ENCODE assay signal across 26 cellular contexts in the genomic region with DNA sequence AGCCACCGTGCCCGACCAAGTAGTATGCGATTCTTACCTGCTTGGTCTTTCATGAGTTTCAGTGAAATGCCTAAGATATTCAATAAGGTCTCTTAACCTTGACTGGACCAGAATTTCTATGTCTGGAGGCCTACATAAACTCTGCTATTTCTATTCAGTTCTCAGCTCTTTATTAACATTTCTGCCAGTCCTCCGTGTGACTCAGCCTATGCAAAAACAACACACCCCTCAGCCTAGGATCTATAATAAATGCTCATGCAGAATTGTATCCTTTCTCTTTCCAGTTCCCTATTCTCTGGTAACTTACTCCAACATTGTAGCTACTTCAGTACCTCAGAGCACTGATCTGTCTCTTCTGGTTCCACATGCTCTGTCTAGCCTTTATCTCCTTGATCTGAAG.
DNase-seq lines count a peak whose midpoint lies in the region; ATAC-seq, FAIRE-seq and TF ChIP-seq lines count a peak whose summit lies in the region.
"Had no signal": no experiment of that assay in that cellular context is flagged by ENCODE, and none has a peak within 500 bp of the region (broad histone marks: within the 10 kb centered on the region; RNA-seq: fewer than 3 reads in every experiment).

No MANE protein-coding gene starts in this region.

- H2AK5ac ChIP-seq in H9 (ENCODE audit: insufficient read length, low read length) = no peak overlapping the region
- no peak overlapping the region for H2AK5ac ChIP-seq in neuronal stem cell (ENCODE audit: low read depth, low read length)

- H3K4me2 ChIP-seq in H9 (ENCODE audit: insufficient read depth, insufficient read length, low read length) = no peak overlapping the region
- peak overlapping the region; percentile 21 for H3K4me2 ChIP-seq in astrocyte (ENCODE audit: low read length)
- no peak overlapping the region for H3K4me2 ChIP-seq in fibroblast of lung (ENCODE audit: extremely low read depth, insufficient read depth, low read length)
- no peak overlapping the region for H3K4me2 ChIP-seq in neuronal stem cell (ENCODE audit: insufficient read depth, low read length, poor library complexity, severe bottlenecking)
- H3K4me2 ChIP-seq: BLaER1 treated with 17β-estradiol and CSF1 and Interleukin-3, amounts not matched to agents 10 nM and 100 nM; KMS-11 had no signal

- H3K9me3 Mint-ChIP-seq in H9 = peaks cover 15 to 24% of the 10 kb centered on the region in 2 experiments
- no peaks in the 10 kb centered on the region for H3K9me3 Mint-ChIP-seq in astrocyte (ENCODE audit: unreplicated experiment)

- H3K36me3 ChIP-seq in astrocyte (ENCODE audit: insufficient read depth, low read length) = no peaks in the 10 kb centered on the region
- H3K36me3 ChIP-seq in fibroblast of lung (ENCODE audit: control insufficient read depth, insufficient read depth, low read length) = no peaks in the 10 kb centered on the region
- no peaks in the 10 kb centered on the region for H3K36me3 ChIP-seq in neuronal stem cell (replicated peaks in 1 of 2; ENCODE audit: control insufficient read depth in 2 of 2, insufficient read depth in 2 of 2, low read length in 2 of 2)
- H3K36me3 ChIP-seq in pancreas = no peaks in the 10 kb centered on the region

- H3K4me3 Mint-ChIP-seq in H9 (no peak overlapping the region), astrocyte (ENCODE audit: unreplicated experiment) (no peak overlapping the region)
- H3K4me3 Mint-ChIP-seq: CD4-positive, alpha-beta memory T cell had no signal

- intact Hi-C loops in pancreas (cut with DNase I) = no loop called here

- H3K56ac ChIP-seq in H9 (ENCODE audit: insufficient read length, low read depth, low read length) = no peak overlapping the region

- no peaks in the 10 kb centered on the region for H3K79me2 ChIP-seq in H9 (ENCODE audit: insufficient read depth, low read length)
- no peaks in the 10 kb centered on the region for H3K79me2 ChIP-seq in astrocyte (ENCODE audit: insufficient read depth, low read length)
- H3K79me2 ChIP-seq in fibroblast of lung (ENCODE audit: control insufficient read depth, insufficient read depth, low read length) = no peaks in the 10 kb centered on the region

- H3K4ac ChIP-seq in H9 (ENCODE audit: low read depth, low read length) (no peak overlapping the region), neuronal stem cell (ENCODE audit: low read length) (no peak overlapping the region)

- ATAC-seq in HG03025 (IDR thresholded peaks at IDR 0.05; ENCODE audit: low FRiP score, unreplicated experiment) (no peak), HG02981 (IDR thresholded peaks at IDR 0.05; ENCODE audit: unreplicated experiment) (no peak), pancreas (no peak)
- ATAC-seq: HCT116, Panc1 had no signal

- H3K9me3 ChIP-seq in H9 (ENCODE audit: control insufficient read depth, low read depth, low read length) (no peaks in the 10 kb centered on the region), astrocyte (ENCODE audit: insufficient read depth, low read depth, low read length) (no peaks in the 10 kb centered on the region), fibroblast of lung (ENCODE audit: control insufficient read depth, insufficient read depth, low read depth, low read length) (no peaks in the 10 kb centered on the region), neuronal stem cell (replicated peaks in 1 of 2; ENCODE audit: control insufficient read depth in 2 of 2, insufficient read depth in 1 of 2, low read depth in 1 of 2, low read length in 2 of 2) (peaks cover 0 to 4% of the 10 kb centered on the region in 2 donors), pancreas (no peaks in the 10 kb centered on the region)

- H2AFZ ChIP-seq in H9 (ENCODE audit: low read length) (no peak overlapping the region), astrocyte (ENCODE audit: low read depth, low read length) (no peak overlapping the region), fibroblast of lung (ENCODE audit: low read length) (no peak overlapping the region), neuronal stem cell (ENCODE audit: low read length) (peak overlapping the region; percentile 44)

- WGBS in H9 (ENCODE audit: extremely low coverage, insufficient read length, low lambda C conversion rate) = no CpG with 5 or more reads among the region's 4 CpGs
- WGBS in neuronal stem cell (ENCODE audit: extremely low coverage in 2 of 2, insufficient read length in 2 of 2, insufficient replicate concordance in 1 of 2), 2 donors = no CpG with 5 or more reads among the region's 4 CpGs
- WGBS in pancreas, 2 donors = 86 to 89% methylated on average over 4 of the region's 4 CpGs

- H2BK15ac ChIP-seq in H9 (ENCODE audit: low read depth, low read length) (no peak overlapping the region), neuronal stem cell (ENCODE audit: low read length) (no peak overlapping the region)

- H3K18ac ChIP-seq in H9 (ENCODE audit: insufficient read length, low read depth, low read length) = no peak overlapping the region
- no peak overlapping the region for H3K18ac ChIP-seq in neuronal stem cell (ENCODE audit: low read length)

- H3K27me3 Mint-ChIP-seq in H9 (ENCODE audit: low read depth) (no peaks in the 10 kb centered on the region; the same call in 1 of the 2 replicates), astrocyte (ENCODE audit: low read depth, unreplicated experiment) (peaks cover 3% of the 10 kb centered on the region)
- H3K27me3 Mint-ChIP-seq: CD4-positive, alpha-beta memory T cell had no signal

- H4K91ac ChIP-seq in H9 (ENCODE audit: insufficient read length, low read depth, low read length) = no peak overlapping the region
- no peak overlapping the region for H4K91ac ChIP-seq in neuronal stem cell (ENCODE audit: low read depth, low read length, poor library complexity)

- H3K4me1 ChIP-seq in H9 (ENCODE audit: insufficient read depth, low read length) = peaks cover 2% of the 10 kb centered on the region; the same call in 1 of the 2 replicates
- H3K4me1 ChIP-seq in astrocyte (ENCODE audit: insufficient read depth, low read length) = no peaks in the 10 kb centered on the region
- H3K4me1 ChIP-seq in fibroblast of lung (ENCODE audit: control insufficient read depth, extremely low read depth, insufficient read depth, low read length) = no peaks in the 10 kb centered on the region
- peaks cover 0 to 6% of the 10 kb centered on the region in 2 donors for H3K4me1 ChIP-seq in neuronal stem cell (ENCODE audit: control insufficient read depth in 2 of 2, insufficient read depth in 1 of 2, low read depth in 1 of 2, low read length in 2 of 2)
- no peaks in the 10 kb centered on the region for H3K4me1 ChIP-seq in pancreas
- H3K4me1 ChIP-seq: Caco-2 had no signal

- H2BK5ac ChIP-seq in H9 (ENCODE audit: insufficient read length, low read length) (no peak overlapping the region), neuronal stem cell (ENCODE audit: low read length) (no peak overlapping the region)

- no peaks in the 10 kb centered on the region for H3K27me3 ChIP-seq in H9 (ENCODE audit: insufficient read depth, low read length)
- H3K27me3 ChIP-seq in astrocyte (ENCODE audit: insufficient read depth, low read length) = no peaks in the 10 kb centered on the region
- no peaks in the 10 kb centered on the region for H3K27me3 ChIP-seq in fibroblast of lung (ENCODE audit: control insufficient read depth, insufficient read depth, low read length)
- no peaks in the 10 kb centered on the region for H3K27me3 ChIP-seq in neuronal stem cell (ENCODE audit: control insufficient read depth in 3 of 3, insufficient read depth in 3 of 3, low read depth in 1 of 3, low read length in 3 of 3)
- H3K27me3 ChIP-seq in pancreas = no peaks in the 10 kb centered on the region
- H3K27me3 ChIP-seq: BLaER1 treated with 17β-estradiol and CSF1 and Interleukin-3, amounts not matched to agents 10 nM and 100 nM had no signal

- H3K27ac Mint-ChIP-seq in H9 (0 out of 7 replicates have a peak overlapping the region, but pooled peaks of 2 of the 3 experiments have one; percentile 9 to 40), astrocyte (ENCODE audit: unreplicated experiment) (no peak overlapping the region)
- H3K27ac Mint-ChIP-seq: CD4-positive, alpha-beta memory T cell had no signal

- H3K36me3 Mint-ChIP-seq in H9 (ENCODE audit: insufficient read depth in 1 of 3, low read depth in 3 of 3) (peaks cover 3 to 28% (median 7%) of the 10 kb centered on the region in 3 experiments), astrocyte (ENCODE audit: low read depth, unreplicated experiment) (no peaks in the 10 kb centered on the region)
- H3K36me3 Mint-ChIP-seq: CD4-positive, alpha-beta memory T cell had no signal

- H3K23me2 ChIP-seq in H9 (ENCODE audit: insufficient read length, low read depth, low read length, poor library complexity, severe bottlenecking) = no peaks in the 10 kb centered on the region

- no peak overlapping the region for H3K27ac ChIP-seq in H9 (ENCODE audit: insufficient read length, low read depth, low read length)
- no peak overlapping the region for H3K27ac ChIP-seq in astrocyte (ENCODE audit: low read depth, low read length)
- H3K27ac ChIP-seq in fibroblast of lung (ENCODE audit: insufficient read depth, low read length) = no peak overlapping the region
- H3K27ac ChIP-seq in neuronal stem cell (replicated peaks; ENCODE audit: low read length) = no peak overlapping the region
- H3K27ac ChIP-seq in pancreas = no peak overlapping the region
- H3K27ac ChIP-seq: BLaER1 treated with 17β-estradiol and CSF1 and Interleukin-3, amounts not matched to agents 10 nM and 100 nM; KMS-11 had no signal

- H2BK120ac ChIP-seq in H9 (ENCODE audit: low read depth, low read length, poor library complexity, severe bottlenecking) (no peak overlapping the region), neuronal stem cell (ENCODE audit: low read depth, low read length) (no peak overlapping the region)

- H2BK12ac ChIP-seq in H9 (ENCODE audit: insufficient read length, low read depth, low read length) (no peak overlapping the region), neuronal stem cell (ENCODE audit: low read length) (no peak overlapping the region)

- H3K14ac ChIP-seq in H9 (ENCODE audit: insufficient read depth, low read length) (no peak overlapping the region), neuronal stem cell (ENCODE audit: low read length) (no peak overlapping the region)

- H2BK20ac ChIP-seq in H9 (ENCODE audit: low read depth, low read length, poor library complexity, severe bottlenecking) = no peak overlapping the region

- FAIRE-seq in astrocyte (lab: Jason Lieb, UNC) (no peak), pancreas (lab: Jason Lieb, UNC) (no peak)
- FAIRE-seq: G401.6, GM12892 had no signal

- no peak overlapping the region for H3T11ph ChIP-seq in H9 (ENCODE audit: low read length)

- H3K4me1 Mint-ChIP-seq in H9 = peaks cover 26 to 28% of the 10 kb centered on the region in 2 experiments
- peaks cover 6% of the 10 kb centered on the region for H3K4me1 Mint-ChIP-seq in astrocyte (ENCODE audit: low read depth, unreplicated experiment)
- H3K4me1 Mint-ChIP-seq: CD4-positive, alpha-beta memory T cell had no signal

- no peak overlapping the region for H4K5ac ChIP-seq in H9 (ENCODE audit: insufficient read length, low read depth, low read length)

- H3K23ac ChIP-seq in H9 (ENCODE audit: insufficient read length, low read depth, low read length) = no peak overlapping the region
- H3K23ac ChIP-seq in neuronal stem cell (ENCODE audit: low read depth, low read length, poor library complexity) = no peak overlapping the region

- no peak for TF ChIP-seq CTCF in H9 (conservative IDR thresholded peaks at IDR 0.05)
- TF ChIP-seq CTCF in astrocyte (IDR thresholded peaks at IDR 0.05; ENCODE audit: insufficient read depth, low read depth, low read length) = no peak
- no peak for TF ChIP-seq CTCF in fibroblast of lung (conservative IDR thresholded peaks at IDR 0.05 in 1 of 2, IDR thresholded peaks at IDR 0.05 in 1 of 2; ENCODE audit: low read depth in 1 of 2, low read length in 2 of 2)
- no peak for TF ChIP-seq CTCF in pancreas (IDR thresholded peaks at IDR 0.05)

- no peaks in the 10 kb centered on the region for H3K79me1 ChIP-seq in H9 (ENCODE audit: insufficient read depth, low read depth, low read length, poor library complexity, severe bottlenecking)
- H3K79me1 ChIP-seq in neuronal stem cell (ENCODE audit: low read depth, low read length) = no peaks in the 10 kb centered on the region

- DNase-seq in H9 (no peak), astrocyte (ENCODE audit: low read depth) (peak; percentile 4), fibroblast of lung (ENCODE audit: low read depth in 2 of 2) (peak; percentile 11 to 59), neuronal stem cell (ENCODE audit: low spot score) (no peak), MV-4-11 (lab: John Stamatoyannopoulos, UW) (no peak), pancreas (no peak)
- DNase-seq: Caco-2; CD4-positive, alpha-beta memory T cell; GOT3; NCI-H1092; NCI-H146; NCI-H2081; NCI-H2171; NCI-H345; NCI-H524; NCI-H774; NK-92 treated with Interleukin-12 subunit alpha and Interleukin-12 subunit beta, amount 100 ng/mL, for 24 hours; SIG-M5 had no signal

- no peak overlapping the region for H3K9ac ChIP-seq in H9 (ENCODE audit: extremely low read depth, insufficient read length, low read length)
- no peak overlapping the region for H3K9ac ChIP-seq in astrocyte (ENCODE audit: low read length)
- H3K9ac ChIP-seq in fibroblast of lung (ENCODE audit: insufficient read depth, low read length) = no peak overlapping the region
- no peak overlapping the region for H3K9ac ChIP-seq in neuronal stem cell (ENCODE audit: low read depth, low read length, poor library complexity)
- H3K9ac ChIP-seq: BLaER1 treated with 17β-estradiol and CSF1 and Interleukin-3, amounts not matched to agents 10 nM and 100 nM; KMS-11 had no signal

- H3K4me3 ChIP-seq in astrocyte (ENCODE audit: insufficient read depth, low read depth, low read length) (no peak overlapping the region), fibroblast of lung (replicated peaks in 1 of 4; ENCODE audit: control extremely low read depth in 1 of 4, insufficient read depth in 1 of 4, low read depth in 3 of 4, low read length in 4 of 4) (no peak overlapping the region), neuronal stem cell (ENCODE audit: low read length in 2 of 2) (no peak overlapping the region), pancreas (no peak overlapping the region)
- H3K4me3 ChIP-seq: BLaER1 treated with 17β-estradiol and CSF1 and Interleukin-3, amounts not matched to agents 10 nM and 100 nM had no signal

- no peaks in the 10 kb centered on the region for H4K20me1 ChIP-seq in H9 (ENCODE audit: control insufficient read depth, insufficient read depth, insufficient read length)
- H4K20me1 ChIP-seq in astrocyte (ENCODE audit: insufficient read depth, low read length) = no peaks in the 10 kb centered on the region
- no peaks in the 10 kb centered on the region for H4K20me1 ChIP-seq in fibroblast of lung (ENCODE audit: control insufficient read depth, extremely low read depth, insufficient read depth, low read length)
- H4K20me1 ChIP-seq: BLaER1 treated with 17β-estradiol and CSF1 and Interleukin-3, amounts not matched to agents 10 nM and 100 nM had no signal

- H4K8ac ChIP-seq in H9 (replicated peaks; ENCODE audit: insufficient read length, low read depth, low read length) (no peak overlapping the region), neuronal stem cell (ENCODE audit: low read depth, low read length) (no peak overlapping the region)

Comparison
In these comparisons a context has a peak if more than half of its experiments do, and no peak if none do; other contexts are left out.
1. DNase-seq: peak in astrocyte (single experiment) and fibroblast of lung (2 of 2); none in H9 (single experiment), neuronal stem cell (single experiment), MV-4-11 (single experiment) and pancreas (0 of 6).